25 cellular contexts compared by ENCODE assay signal in the genomic region with DNA sequence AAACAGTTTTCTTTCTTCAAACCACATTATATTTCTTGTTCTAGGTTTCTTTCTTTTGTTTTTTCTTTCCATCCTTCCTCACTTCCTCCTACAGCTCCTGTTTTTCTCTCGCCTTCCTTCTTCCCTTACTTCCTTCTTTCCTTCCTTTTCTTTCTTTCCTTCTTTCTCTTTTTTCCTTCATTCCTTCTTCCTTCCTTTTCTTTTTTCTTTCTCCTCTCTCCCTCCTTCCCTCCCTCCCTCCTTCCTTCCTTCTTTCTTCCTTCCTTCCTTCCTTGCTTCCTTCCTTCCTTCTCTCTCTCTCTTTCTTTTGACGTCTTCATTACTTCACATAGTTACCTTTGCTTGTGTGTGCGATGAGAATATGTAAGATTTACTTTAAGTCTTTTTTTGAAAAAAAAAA.
"Had no signal": no experiment of that assay in that cellular context is flagged by ENCODE, and none has a peak within 500 bp of the region (broad histone marks: within the 10 kb centered on the region; RNA-seq: fewer than 3 reads in every experiment).

No MANE protein-coding gene starts in this region.

- H3K27me3 Mint-ChIP-seq: dendritic cell treated with granulocyte-macrophage colony-stimulating factor and Interleukin-4, amounts not matched to agents 40 ng/mL and 50 ng/mL, for 4 days; effector memory CD8-positive, alpha-beta T cell had no signal

- DNase-seq: colonic mucosa; cortex of kidney; dermis blood vessel endothelial cell; dorsolateral prefrontal cortex; effector CD4-positive, alpha-beta T cell; effector CD8-positive, alpha-beta T cell; effector memory CD4-positive, alpha-beta T cell; effector memory CD8-positive, alpha-beta T cell; endodermal cell; erythroblast; esophagus squamous epithelium; foreskin keratinocyte; foreskin melanocyte; gastrocnemius medialis; glutamatergic neuron; head of caudate nucleus; heart left ventricle; heart right ventricle had no signal

- H3K27ac Mint-ChIP-seq: dendritic cell treated with granulocyte-macrophage colony-stimulating factor and Interleukin-4, amounts not matched to agents 40 ng/mL and 50 ng/mL, for 4 days; effector memory CD8-positive, alpha-beta T cell; endodermal cell had no signal

- H3K4me3 ChIP-seq: colonic mucosa, coronary artery, dorsolateral prefrontal cortex, esophagus muscularis mucosa, esophagus squamous epithelium, gastrocnemius medialis, gastroesophageal sphincter, heart left ventricle, heart right ventricle had no signal

- H3K9me3 ChIP-seq: colonic mucosa, esophagus muscularis mucosa, esophagus squamous epithelium, gastrocnemius medialis, gastroesophageal sphincter, heart left ventricle, heart right ventricle had no signal

- H3K36me3 ChIP-seq: colonic mucosa, esophagus muscularis mucosa, esophagus squamous epithelium, gastrocnemius medialis, gastroesophageal sphincter, heart left ventricle, heart right ventricle had no signal

- FAIRE-seq: endothelial cell of umbilical vein had no signal

- H3K27me3 ChIP-seq: colonic mucosa, esophagus muscularis mucosa, esophagus squamous epithelium, foreskin keratinocyte, gastrocnemius medialis, gastroesophageal sphincter, heart left ventricle, heart right ventricle had no signal

- H3K9me3 Mint-ChIP-seq: dendritic cell treated with granulocyte-macrophage colony-stimulating factor and Interleukin-4, amounts not matched to agents 40 ng/mL and 50 ng/mL, for 4 days had no signal

- H3K4me1 ChIP-seq: colonic mucosa, esophagus muscularis mucosa, esophagus squamous epithelium, foreskin keratinocyte, gastrocnemius medialis, gastroesophageal sphincter, heart left ventricle, heart right ventricle had no signal

- H3K4me3 Mint-ChIP-seq: dendritic cell treated with granulocyte-macrophage colony-stimulating factor and Interleukin-4, amounts not matched to agents 40 ng/mL and 50 ng/mL, for 4 days; effector memory CD8-positive, alpha-beta T cell; endodermal cell had no signal

- ATAC-seq: effector memory CD8-positive, alpha-beta T cell; esophagus mucosa; foreskin keratinocyte; gastrocnemius medialis; gastroesophageal sphincter; heart left ventricle; heart right ventricle had no signal

- H3K27ac ChIP-seq: colonic mucosa, coronary artery, dorsolateral prefrontal cortex, epithelial cell of prostate, esophagus muscularis mucosa, esophagus squamous epithelium, foreskin keratinocyte, gastrocnemius medialis, gastroesophageal sphincter, heart left ventricle, heart right ventricle had no signal

- H3K4me1 Mint-ChIP-seq: endodermal cell had no signal
